In the genomic region with DNA sequence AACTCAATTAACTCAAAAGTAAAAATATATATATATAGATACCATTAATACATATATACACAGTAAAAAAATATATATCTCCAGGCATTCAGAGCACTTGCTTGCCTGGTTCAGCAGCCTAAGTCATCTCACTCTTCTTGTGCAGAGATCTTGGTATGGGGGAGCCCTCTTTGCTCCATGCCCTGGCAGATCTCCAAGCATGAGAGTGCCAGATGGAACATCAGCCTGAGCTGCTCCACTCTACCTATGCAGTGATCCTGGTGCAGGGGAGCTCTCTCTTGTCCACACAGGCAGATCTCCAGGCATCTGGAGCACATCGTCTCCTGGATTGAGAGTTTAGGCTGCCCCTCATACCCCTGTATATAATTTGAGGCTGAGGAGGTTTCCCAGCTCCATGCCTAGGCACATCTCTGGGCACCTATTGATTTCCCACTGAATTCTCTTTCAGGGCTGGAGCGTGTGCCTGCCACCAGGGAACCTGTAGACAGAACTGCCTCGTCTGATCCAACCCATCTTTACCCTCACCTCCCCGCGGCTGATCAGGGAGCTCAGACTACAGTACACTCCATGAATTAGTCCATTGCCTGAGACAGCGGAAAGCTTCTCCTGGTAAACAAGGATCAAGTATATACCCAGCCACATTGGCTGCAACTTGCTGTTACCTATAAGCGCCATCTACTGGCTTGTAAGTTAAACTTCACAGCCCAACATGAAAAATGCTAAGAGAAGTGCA, we compare ENCODE assay signal across 8 cellular contexts.
DNase-seq lines count a peak whose midpoint lies in the region; ATAC-seq and TF ChIP-seq lines count a peak whose summit lies in the region.

No MANE protein-coding gene starts in this region.

- no peak overlapping the region for H3K4me3 ChIP-seq in adrenal gland
- H3K4me3 ChIP-seq in kidney epithelial cell (ENCODE audit: low read depth, low read length): no peak overlapping the region

- no peaks in the 10 kb centered on the region for H3K27me3 Mint-ChIP-seq in stimulated activated memory B cell treated with anti-CD40 and anti-IgM and Interleukin-4, amounts not matched to agents 10 μg/mL and 1 μg/mL and 100 μg/mL, for 72 hours

- DNase-seq in NCI-H146 (lab: John Stamatoyannopoulos, UW): peak; percentile 92
- DNase-seq in adrenal gland: peak in 1 of 7 donors; percentile 5
- DNase-seq in kidney epithelial cell (ENCODE audit: low read depth): peak; percentile 43
- no peak for DNase-seq in activated CD4-positive, alpha-beta T cell treated with anti-CD3 and anti-CD28 coated beads for 4 hours
- DNase-seq in activated CD4-positive, alpha-beta T cell treated with anti-CD3 and anti-CD28 coated beads, Interleukin-2, amount 50 U/mL, for 1 hour: no peak

- peak in 4 of 6 experiments; percentile 18 to 39 (median 38) for TF ChIP-seq CTCF in adrenal gland (IDR thresholded peaks at IDR 0.05)
- peak; percentile 78 for TF ChIP-seq CTCF in kidney epithelial cell (IDR thresholded peaks at IDR 0.05; ENCODE audit: insufficient read depth, low read length, poor library complexity, severe bottlenecking)

- no peaks in the 10 kb centered on the region for H3K4me1 Mint-ChIP-seq in stimulated activated memory B cell treated with anti-CD40 and anti-IgM and Interleukin-4, amounts not matched to agents 10 μg/mL and 1 μg/mL and 100 μg/mL, for 72 hours

- H3K36me3 ChIP-seq in adrenal gland (replicated peaks in 1 of 2) (no peaks in the 10 kb centered on the region), kidney epithelial cell (ENCODE audit: control insufficient read depth, insufficient read depth, low read length) (no peaks in the 10 kb centered on the region)

- H3K27me3 ChIP-seq in adrenal gland (no peaks in the 10 kb centered on the region), kidney epithelial cell (ENCODE audit: control insufficient read depth, insufficient read depth, low read length) (no peaks in the 10 kb centered on the region)

- no peak overlapping the region for H3K4me3 Mint-ChIP-seq in stimulated activated memory B cell treated with anti-CD40 and anti-IgM and Interleukin-4, amounts not matched to agents 10 μg/mL and 1 μg/mL and 100 μg/mL, for 72 hours

- WGBS in adrenal gland, 4 donors: 25 to 42% (median 29%) methylated on average over 7 of the region's 7 CpGs

- intact Hi-C loops in adrenal gland (cut with DNase I): no loop called here

- ATAC-seq in GM18498 (IDR thresholded peaks at IDR 0.05; ENCODE audit: unreplicated experiment) (peak; percentile 77), HG02571 (IDR thresholded peaks at IDR 0.05; ENCODE audit: unreplicated experiment) (peak; percentile 58)
- ATAC-seq in stimulated activated memory B cell treated with anti-CD40 and anti-IgM and Interleukin-4, amounts not matched to agents 10 μg/mL and 1 μg/mL and 100 μg/mL, for 72 hours: no peak

- peaks cover 19% of the 10 kb centered on the region for H3K9me3 Mint-ChIP-seq in stimulated activated memory B cell treated with anti-CD40 and anti-IgM and Interleukin-4, amounts not matched to agents 10 μg/mL and 1 μg/mL and 100 μg/mL, for 72 hours

- no peaks in the 10 kb centered on the region for H3K4me1 ChIP-seq in adrenal gland (replicated peaks in 1 of 2)

- peaks cover 0 to 13% (median 3%) of the 10 kb centered on the region in 3 donors for H3K9me3 ChIP-seq in adrenal gland (replicated peaks in 1 of 3)

- no peak overlapping the region for H3K27ac ChIP-seq in adrenal gland

- H3K36me3 Mint-ChIP-seq in stimulated activated memory B cell treated with anti-CD40 and anti-IgM and Interleukin-4, amounts not matched to agents 10 μg/mL and 1 μg/mL and 100 μg/mL, for 72 hours: no peaks in the 10 kb centered on the region

- no peak overlapping the region for H3K27ac Mint-ChIP-seq in stimulated activated memory B cell treated with anti-CD40 and anti-IgM and Interleukin-4, amounts not matched to agents 10 μg/mL and 1 μg/mL and 100 μg/mL, for 72 hours

- no peak for TF ChIP-seq POLR2A in adrenal gland (IDR thresholded peaks at IDR 0.05)

Comparison
In these comparisons a context has a peak if more than half of its experiments do, and no peak if none do; other contexts are left out.
1. DNase-seq: peak in NCI-H146 (single experiment) and kidney epithelial cell (single experiment); none in activated CD4-positive, alpha-beta T cell treated with anti-CD3 and anti-CD28 coated beads for 4 hours (0 of 2) and activated CD4-positive, alpha-beta T cell treated with anti-CD3 and anti-CD28 coated beads, Interleukin-2, amount 50 U/mL, for 1 hour (single experiment).